Comparison of ENCODE assay signal across 26 cellular contexts in the genomic region with DNA sequence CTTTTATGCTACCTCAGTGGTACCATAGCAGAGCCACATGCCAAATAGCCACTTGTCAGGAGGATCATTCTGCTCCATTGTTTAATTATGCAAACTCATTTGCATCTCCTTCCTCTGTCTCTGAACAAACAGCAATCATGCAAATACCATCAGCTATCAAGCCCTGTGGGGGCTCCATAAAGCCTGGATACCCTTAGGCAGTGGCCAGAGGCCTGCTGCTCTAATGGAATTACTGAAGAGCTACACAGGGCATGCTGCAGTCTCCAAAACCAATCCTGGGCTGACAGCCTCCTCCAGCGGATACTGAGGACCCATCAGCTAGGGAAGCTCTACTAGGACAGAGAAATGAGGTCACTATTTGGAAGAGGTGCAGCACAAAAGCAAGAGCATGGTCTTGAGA.
"Had no signal": no experiment of that assay in that cellular context is flagged by ENCODE, and none has a peak within 500 bp of the region (broad histone marks: within the 10 kb centered on the region; RNA-seq: fewer than 3 reads in every experiment).

No MANE protein-coding gene starts in this region.

- H3K4me1 ChIP-seq: Peyer's patch, SJCRH30 had no signal

- H3K27ac Mint-ChIP-seq: activated CD8-positive, alpha-beta T cell treated with anti-CD3 and anti-CD28 coated beads, Interleukin-2, amount 10 ng/mL, durations not matched to agents 7 days and 5 days; activated naive CD8-positive, alpha-beta T cell had no signal

- H3K4me3 Mint-ChIP-seq: activated CD8-positive, alpha-beta T cell treated with anti-CD3 and anti-CD28 coated beads, Interleukin-2, amount 10 ng/mL, durations not matched to agents 7 days and 5 days; activated naive CD8-positive, alpha-beta T cell had no signal

- ATAC-seq: activated CD4-positive, CD25-positive, alpha-beta regulatory T cell treated with anti-CD3 and anti-CD28 coated beads, Interleukin-2, amount 50 U/mL, for 24 hours; activated CD8-positive, alpha-beta T cell treated with anti-CD3 and anti-CD28 coated beads, Interleukin-2, amount 10 ng/mL, durations not matched to agents 7 days and 5 days had no signal

- H3K4me3 ChIP-seq: cardiac muscle cell, Peyer's patch, SJCRH30 had no signal

- H3K9ac ChIP-seq: SK-N-SH had no signal

- H3K9me3 ChIP-seq: Peyer's patch, SK-N-SH had no signal

- DNase-seq: activated CD4-positive, alpha-beta T cell treated with anti-CD3 and anti-CD28 coated beads for 48 hours; activated CD4-positive, alpha-beta T cell treated with anti-CD3 and anti-CD28 coated beads, Interleukin-2, amount 50 U/mL, for 4 hours; activated CD8-positive, alpha-beta memory T cell treated with anti-CD3 and anti-CD28 coated beads, Interleukin-2, amount 50 U/mL, for 48 hours; activated CD8-positive, alpha-beta T cell treated with anti-CD3 and anti-CD28 coated beads, Interleukin-2, amount 10 ng/mL, durations not matched to agents 7 days and 5 days; activated naive CD4-positive, alpha-beta T cell; activated T-cell treated with anti-CD3 and anti-CD28 coated beads, Interleukin-2, amount 50 U/mL, for 1 hour; amygdala; brain microvascular endothelial cell; Kasumi-1; NCI-H146; NCI-H187 treated with DMSO at 0.1 percent for 48 hours; NCI-H2081 treated with DMSO at 0.1 percent for 48 hours; NCI-H446; NCI-H524; NCI-H82; NK-92 treated with Interleukin-12 subunit alpha and Interleukin-12 subunit beta, amount 100 ng/mL, for 24 hours; Peyer's patch; Right ventricle myocardium superior; SJCRH30; SK-N-SH; T-helper 1 cell; WERI-Rb-1 had no signal

- H3K4me2 ChIP-seq: SK-N-SH had no signal

- H3K27ac ChIP-seq: brain microvascular endothelial cell, cardiac muscle cell, Peyer's patch, RWPE1, SJCRH30, WERI-Rb-1 had no signal

- H3K27me3 ChIP-seq: brain microvascular endothelial cell, cardiac muscle cell, Peyer's patch, SJCRH30 had no signal

- H3K36me3 ChIP-seq: brain microvascular endothelial cell, cardiac muscle cell, Peyer's patch, SJCRH30, WERI-Rb-1 had no signal
